ENCODE assay signal across 4 cellular contexts in the genomic region with DNA sequence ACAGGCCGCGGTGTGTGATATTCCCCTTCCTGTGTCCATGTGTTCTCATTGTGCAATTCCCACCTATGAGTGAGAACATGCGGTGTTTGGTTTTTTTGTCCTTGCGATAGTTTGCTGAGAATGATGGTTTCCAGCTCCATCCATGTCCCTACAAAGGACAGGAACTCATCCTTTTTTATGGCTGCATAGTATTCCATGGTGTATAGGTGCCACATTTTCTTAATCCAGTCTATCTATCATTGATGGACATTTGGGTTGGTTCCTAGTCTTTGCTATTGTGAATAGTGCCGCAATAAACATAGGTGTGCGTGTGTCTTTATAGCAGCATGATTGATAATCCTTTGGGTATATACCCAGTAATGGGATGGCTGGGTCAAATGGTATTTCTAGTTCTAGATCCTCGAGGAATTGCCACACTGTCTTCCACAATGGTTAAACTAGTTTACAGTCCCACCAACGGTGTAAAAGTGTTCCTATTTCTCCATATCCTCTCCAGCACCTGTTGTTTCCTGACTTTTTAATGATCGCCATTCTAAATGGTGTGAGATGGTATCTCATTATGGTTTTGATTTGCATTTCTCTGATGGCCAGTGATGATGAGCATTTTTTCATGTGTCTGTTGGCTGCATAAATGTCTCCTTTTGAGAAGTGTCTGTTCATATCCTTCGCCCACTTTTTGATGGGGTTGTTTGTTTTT.
A peak's percentile ranks its signal among the peaks of the same experiment; 100 is the strongest.
DNase-seq lines count a peak whose midpoint lies in the region; ATAC-seq, FAIRE-seq and TF ChIP-seq lines count a peak whose summit lies in the region.
"Not testable (repeated sequence)": the region's sequence is repeated elsewhere in the genome, so short reads cannot be mapped to it uniquely, and the experiment has no call there.

No MANE protein-coding gene starts in this region.

- H3K27ac ChIP-seq in HEK293 (ENCODE audit: extremely low read depth, low read depth, low read length); K562 (ENCODE audit: extremely low read depth, low read depth, low read length): not testable (repeated sequence)

- not testable (repeated sequence) for BruUV-seq in K562 (replicated peaks; lab: Mats Ljungman, UMichigan)

- H3K36me3 Mint-ChIP-seq in T-helper 17 cell (ENCODE audit: low read depth); activated CD4-positive, alpha-beta T cell treated with anti-CD3 and anti-CD28 coated beads, Interleukin-2, amount 10 ng/mL, durations not matched to agents 24 days and 14 days (ENCODE audit: low read depth): not testable (repeated sequence)

- not testable (repeated sequence) for H3K4me1 Mint-ChIP-seq in T-helper 17 cell; activated CD4-positive, alpha-beta T cell treated with anti-CD3 and anti-CD28 coated beads, Interleukin-2, amount 10 ng/mL, durations not matched to agents 24 days and 14 days

- TF ChIP-seq POLR2A in K562 (conservative IDR thresholded peaks at IDR 0.05): not testable (repeated sequence)

- not testable (repeated sequence) for H3K4me3 ChIP-seq in HEK293 (ENCODE audit: low read depth, low read length); K562

- not testable (repeated sequence) for H3K4me1 ChIP-seq in HEK293 (ENCODE audit: control insufficient read depth, insufficient read depth, low read length); K562 (replicated peaks in 1 of 2; ENCODE audit: control insufficient read depth in 2 of 2, insufficient read depth in 2 of 2, low read length in 2 of 2)

- TF ChIP-seq RAD21 in K562 (CRISPR knock-in tag; conservative IDR thresholded peaks at IDR 0.05 in 1 of 2, IDR thresholded peaks at IDR 0.05 in 1 of 2): not testable (repeated sequence)

- POLR2A ChIA-PET in HEK293 (lab: Yijun Ruan, JAX); K562 (lab: Yijun Ruan, JAX): not testable (repeated sequence)

- not testable (repeated sequence) for H3K9ac ChIP-seq in K562 (ENCODE audit: insufficient read depth in 1 of 2, low read depth in 2 of 2, low read length in 2 of 2)

- H2AFZ ChIP-seq in K562 (ENCODE audit: low read depth, low read length): not testable (repeated sequence)

- H3K79me2 ChIP-seq in K562 (ENCODE audit: control insufficient read depth, insufficient read depth, low read length): not testable (repeated sequence)

- ATAC-seq in T-helper 17 cell, K562: not testable (repeated sequence)

- not testable (repeated sequence) for DNase-seq in T-helper 17 cell; K562 (ENCODE audit: extremely low read depth in 1 of 4, low spot score in 3 of 4)
- peak; percentile 8 for DNase-seq in activated CD4-positive, alpha-beta T cell treated with anti-CD3 and anti-CD28 coated beads, Interleukin-2, amount 10 ng/mL, durations not matched to agents 24 days and 14 days

- H3K9me1 ChIP-seq in K562 (ENCODE audit: control insufficient read depth, insufficient read depth, low read length): not testable (repeated sequence)

- TF ChIP-seq EP300 in K562 (IDR thresholded peaks at IDR 0.05; ENCODE audit: low read length): not testable (repeated sequence)

- TF ChIP-seq CTCF in HEK293 (tag by site-specific recombination; IDR thresholded peaks at IDR 0.05); K562 (IDR thresholded peaks at IDR 0.05 in 2 of 3, conservative IDR thresholded peaks at IDR 0.05 in 1 of 3; ENCODE audit: insufficient read depth in 2 of 3, low read depth in 1 of 3, low read length in 3 of 3): not testable (repeated sequence)

- not testable (repeated sequence) for H3K9me3 Mint-ChIP-seq in activated CD4-positive, alpha-beta T cell treated with anti-CD3 and anti-CD28 coated beads, Interleukin-2, amount 10 ng/mL, durations not matched to agents 24 days and 14 days

- peaks cover 40% of the 10 kb centered on the region for H3K27me3 Mint-ChIP-seq in T-helper 17 cell
- peaks cover 30% of the 10 kb centered on the region for H3K27me3 Mint-ChIP-seq in activated CD4-positive, alpha-beta T cell treated with anti-CD3 and anti-CD28 coated beads, Interleukin-2, amount 10 ng/mL, durations not matched to agents 24 days and 14 days

- H4K20me1 ChIP-seq in K562 (replicated peaks; ENCODE audit: control insufficient read depth, insufficient read depth, low read length): not testable (repeated sequence)

- 64% methylated on average over 6 of the region's 10 CpGs for WGBS in K562 (ENCODE audit: insufficient coverage, low coverage, missing lambda C conversion rate)

- H3K4me3 Mint-ChIP-seq in T-helper 17 cell: peak overlapping the region; percentile 8
- not testable (repeated sequence) for H3K4me3 Mint-ChIP-seq in activated CD4-positive, alpha-beta T cell treated with anti-CD3 and anti-CD28 coated beads, Interleukin-2, amount 10 ng/mL, durations not matched to agents 24 days and 14 days

- H3K9me3 ChIP-seq in HEK293 (ENCODE audit: control insufficient read depth, insufficient read depth, low read depth, low read length); T-helper 17 cell (ENCODE audit: control insufficient read depth, low read length, poor library complexity, severe bottlenecking); K562 (replicated peaks; ENCODE audit: control insufficient read depth, insufficient read depth, low read depth, low read length): not testable (repeated sequence)

- not testable (repeated sequence) for H3K27me3 ChIP-seq in K562 (ENCODE audit: control insufficient read depth in 2 of 2, insufficient read depth in 2 of 2, low read length in 2 of 2)

- in situ Hi-C loops in K562 (cut with MboI): not testable (repeated sequence)

- H3K4me2 ChIP-seq in K562 (ENCODE audit: insufficient read depth, low read length): not testable (repeated sequence)

- CTCF ChIA-PET in HEK293 (lab: Yijun Ruan, JAX): interaction anchor here (0.5 to 1.5 kb wide), 2 partner anchors 9 to 1035 kb away, joined by 3 to 4 read pairs; no protein-coding TSS in a partner anchor
- CTCF ChIA-PET in K562 (lab: Yijun Ruan, JAX; ENCODE audit: low intra/inter-chr PET ratio): not testable (repeated sequence)

- H3K27ac Mint-ChIP-seq in T-helper 17 cell; activated CD4-positive, alpha-beta T cell treated with anti-CD3 and anti-CD28 coated beads, Interleukin-2, amount 10 ng/mL, durations not matched to agents 24 days and 14 days: not testable (repeated sequence)

- not testable (repeated sequence) for H3K36me3 ChIP-seq in HEK293 (ENCODE audit: control insufficient read depth in 2 of 2, insufficient read depth in 1 of 2, low read length in 2 of 2); K562 (ENCODE audit: control insufficient read depth, insufficient read depth, low read length)

- intact Hi-C loops in activated CD4-positive, alpha-beta T cell treated with anti-CD3 and anti-CD28 coated beads, Interleukin-2, amount 10 ng/mL, durations not matched to agents 24 days and 14 days (cut with micrococcal nuclease); K562 (cut with micrococcal nuclease): not testable (repeated sequence)

- FAIRE-seq in K562 (lab: Jason Lieb, UNC): not testable (repeated sequence)

TF ChIP-seq in HEK293, 187 proteins besides CTCF, POLR2A, EP300 and RAD21:
- 0 out of 2 replicates have a peak, but pooled peaks have one; percentile 21 for TF ChIP-seq SCRT2 (tag by site-specific recombination; IDR thresholded peaks at IDR 0.05)
- TF ChIP-seq, protein P1, sequence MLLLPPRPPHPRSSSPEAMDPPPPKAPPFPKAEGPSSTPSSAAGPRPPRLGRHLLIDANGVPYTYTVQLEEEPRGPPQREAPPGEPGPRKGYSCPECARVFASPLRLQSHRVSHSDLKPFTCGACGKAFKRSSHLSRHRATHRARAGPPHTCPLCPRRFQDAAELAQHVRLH (tag by site-specific recombination; IDR thresholded peaks at IDR 0.05): 0 out of 2 replicates have a peak, but pooled peaks have one; percentile 26
- peak; percentile 92 for TF ChIP-seq ZNF146 (tag by site-specific recombination; IDR thresholded peaks at IDR 0.05)
- TF ChIP-seq ZNF184 (tag by site-specific recombination; IDR thresholded peaks at IDR 0.05): peak; percentile 93

TF ChIP-seq in K562, 482 proteins besides CTCF, POLR2A, EP300 and RAD21:
- 0 out of 2 replicates have a peak, but pooled peaks have one; percentile 39 for TF ChIP-seq ZNF184 (CRISPR knock-in tag; IDR thresholded peaks at IDR 0.05)
